Comparison of ENCODE assay signal across 1 cellular context in genomic region chrX:108397627-108398392, GRCh38.
TF ChIP-seq lines count a peak whose summit lies in the region.

No MANE protein-coding gene starts in this region.

TF ChIP-seq in HepG2, 621 proteins besides CTCF, POLR2A, EP300 and RAD21:
- no peak for TF ChIP-seq TEAD2 (CRISPR knock-in tag; IDR thresholded peaks at IDR 0.05)
- TF ChIP-seq, protein P1, sequence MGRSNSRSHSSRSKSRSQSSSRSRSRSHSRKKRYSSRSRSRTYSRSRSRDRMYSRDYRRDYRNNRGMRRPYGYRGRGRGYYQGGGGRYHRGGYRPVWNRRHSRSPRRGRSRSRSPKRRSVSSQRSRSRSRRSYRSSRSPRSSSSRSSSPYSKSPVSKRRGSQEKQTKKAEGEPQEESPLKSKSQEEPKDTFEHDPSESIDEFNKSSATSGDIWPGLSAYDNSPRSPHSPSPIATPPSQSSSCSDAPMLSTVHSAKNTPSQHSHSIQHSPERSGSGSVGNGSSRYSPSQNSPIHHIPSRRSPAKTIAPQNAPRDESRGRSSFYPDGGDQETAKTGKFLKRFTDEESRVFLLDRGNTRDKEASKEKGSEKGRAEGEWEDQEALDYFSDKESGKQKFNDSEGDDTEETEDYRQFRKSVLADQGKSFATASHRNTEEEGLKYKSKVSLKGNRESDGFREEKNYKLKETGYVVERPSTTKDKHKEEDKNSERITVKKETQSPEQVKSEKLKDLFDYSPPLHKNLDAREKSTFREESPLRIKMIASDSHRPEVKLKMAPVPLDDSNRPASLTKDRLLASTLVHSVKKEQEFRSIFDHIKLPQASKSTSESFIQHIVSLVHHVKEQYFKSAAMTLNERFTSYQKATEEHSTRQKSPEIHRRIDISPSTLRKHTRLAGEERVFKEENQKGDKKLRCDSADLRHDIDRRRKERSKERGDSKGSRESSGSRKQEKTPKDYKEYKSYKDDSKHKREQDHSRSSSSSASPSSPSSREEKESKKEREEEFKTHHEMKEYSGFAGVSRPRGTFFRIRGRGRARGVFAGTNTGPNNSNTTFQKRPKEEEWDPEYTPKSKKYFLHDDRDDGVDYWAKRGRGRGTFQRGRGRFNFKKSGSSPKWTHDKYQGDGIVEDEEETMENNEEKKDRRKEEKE (IDR thresholded peaks at IDR 0.05), result no peak
TF ChIP-seq in HepG2: peak in this region for 0.
